Comparison of ENCODE assay signal across 22 cellular contexts in the genomic region with DNA sequence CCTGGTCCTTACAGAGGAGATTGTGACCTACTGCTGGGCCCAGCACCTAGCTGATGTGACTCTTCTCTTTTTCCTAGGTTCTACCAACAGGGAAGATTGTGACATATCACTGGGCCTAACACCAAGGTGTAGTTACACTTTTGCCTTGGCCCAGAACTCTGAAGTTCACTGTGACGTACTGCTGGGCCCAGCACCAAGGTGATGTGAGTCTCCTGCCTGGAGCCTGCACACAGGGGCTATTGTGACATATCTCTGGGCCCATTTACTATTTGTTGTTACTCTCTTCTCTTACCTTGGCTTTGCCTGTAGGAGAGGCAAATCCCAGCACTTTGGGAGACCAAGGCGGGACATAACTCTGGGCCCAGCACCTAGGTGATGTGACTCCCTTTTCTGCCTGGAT. TPM values are rescaled to one million over a fixed set of nuclear protein-coding genes. Genes with fewer than 3 reads are reported as not detected.
DNase-seq lines count a peak whose midpoint lies in the region; ATAC-seq and TF ChIP-seq lines count a peak whose summit lies in the region.
"Had no signal": no experiment of that assay in that cellular context is flagged by ENCODE, and none has a peak within 500 bp of the region (broad histone marks: within the 10 kb centered on the region; RNA-seq: fewer than 3 reads in every experiment).

No MANE protein-coding gene starts in this region.

- H3K27ac Mint-ChIP-seq in MCF 10A (ENCODE audit: low read depth, unreplicated experiment): no peak overlapping the region
- no peak overlapping the region for H3K27ac Mint-ChIP-seq in CD4-positive, alpha-beta T cell
- H3K27ac Mint-ChIP-seq: B cell; CD8-positive, alpha-beta memory T cell had no signal

- H3K27me3 ChIP-seq in breast epithelium (no peaks in the 10 kb centered on the region), neutrophil (no peaks in the 10 kb centered on the region)
- H3K27me3 ChIP-seq in CD4-positive, alpha-beta T cell (ENCODE audit: control insufficient read depth, insufficient read depth, low read length): no peaks in the 10 kb centered on the region
- H3K27me3 ChIP-seq: BLaER1 treated with 17β-estradiol and CSF1 and Interleukin-3, amounts not matched to agents 10 nM and 100 nM had no signal

- no peaks in the 10 kb centered on the region for H3K4me1 Mint-ChIP-seq in MCF 10A (ENCODE audit: insufficient read depth, unreplicated experiment)
- H3K4me1 Mint-ChIP-seq in CD4-positive, alpha-beta T cell (ENCODE audit: low read depth): no peaks in the 10 kb centered on the region
- H3K4me1 Mint-ChIP-seq: B cell; CD4-positive, alpha-beta memory T cell; CD8-positive, alpha-beta memory T cell had no signal

- TF ChIP-seq POLR2A in breast epithelium (IDR thresholded peaks at IDR 0.05): no peak

- peak; percentile 75 for ATAC-seq in left lobe of liver
- ATAC-seq in CD4-positive, alpha-beta T cell (ENCODE audit: poor library complexity): no peak
- ATAC-seq: A549, GM12878 had no signal

- POLR2A ChIA-PET in MCF 10A (lab: Yijun Ruan, JAX): no interaction called here
- POLR2A ChIA-PET in CD4-positive, alpha-beta T cell (lab: Charles Lee): no interaction called here

- no peak for TF ChIP-seq CTCF in breast epithelium (IDR thresholded peaks at IDR 0.05)
- no peak for TF ChIP-seq CTCF in MCF 10A (IDR thresholded peaks at IDR 0.05; ENCODE audit: unreplicated experiment)
- TF ChIP-seq CTCF in neutrophil (IDR thresholded peaks at IDR 0.05): no peak
- TF ChIP-seq CTCF in CD4-positive, alpha-beta T cell (IDR thresholded peaks at IDR 0.05): no peak

- no peak overlapping the region for H3K4me3 Mint-ChIP-seq in MCF 10A (ENCODE audit: unreplicated experiment)
- no peak overlapping the region for H3K4me3 Mint-ChIP-seq in CD4-positive, alpha-beta T cell
- H3K4me3 Mint-ChIP-seq: B cell; CD4-positive, alpha-beta memory T cell; CD8-positive, alpha-beta memory T cell had no signal

- intact Hi-C loops in breast epithelium (cut with DNase I; ENCODE audit: low total_unique reads): no loop called here
- intact Hi-C loops in MCF 10A (cut with micrococcal nuclease): no loop called here
- intact Hi-C loops in CD4-positive, alpha-beta T cell (cut with DNase I, micrococcal nuclease): no loop called here

- peaks cover 0 to 4% of the 10 kb centered on the region in 2 donors for H3K4me1 ChIP-seq in breast epithelium
- H3K4me1 ChIP-seq in neutrophil (ENCODE audit: control insufficient read depth in 1 of 2, insufficient read depth in 1 of 2, low read depth in 1 of 2, low read length in 1 of 2): peaks cover 39 to 45% of the 10 kb centered on the region in 2 experiments
- H3K4me1 ChIP-seq: A549; BLaER1 treated with 17β-estradiol and CSF1 and Interleukin-3, amounts not matched to agents 10 nM and 100 nM had no signal

- no peaks in the 10 kb centered on the region for H3K36me3 Mint-ChIP-seq in MCF 10A (ENCODE audit: insufficient read depth, unreplicated experiment)
- no peaks in the 10 kb centered on the region for H3K36me3 Mint-ChIP-seq in CD4-positive, alpha-beta T cell (ENCODE audit: low read depth)
- H3K36me3 Mint-ChIP-seq: CD4-positive, alpha-beta memory T cell; CD8-positive, alpha-beta memory T cell had no signal

- H3K27ac ChIP-seq in breast epithelium (peak overlapping the region; percentile 77 to 80), neutrophil (peak overlapping the region; percentile 84)
- H3K27ac ChIP-seq in CD4-positive, alpha-beta T cell (ENCODE audit: low read depth, low read length): no peak overlapping the region
- H3K27ac ChIP-seq: 22Rv1; A549; BLaER1 treated with 17β-estradiol and CSF1 and Interleukin-3, amounts not matched to agents 10 nM and 100 nM; C4-2B had no signal

- no TSS peak for BruUV-seq in MCF 10A (replicated peaks; lab: Mats Ljungman, UMichigan)

- peaks cover 34% of the 10 kb centered on the region for H3K9me3 Mint-ChIP-seq in MCF 10A (ENCODE audit: unreplicated experiment)
- H3K9me3 Mint-ChIP-seq in CD4-positive, alpha-beta T cell: no peaks in the 10 kb centered on the region
- H3K9me3 Mint-ChIP-seq: CD8-positive, alpha-beta memory T cell had no signal

- DNase-seq in breast epithelium (ENCODE audit: low spot score in 2 of 2) (no peak), MCF 10A (ENCODE audit: unreplicated experiment) (no peak), left lobe of liver (ENCODE audit: low spot score) (peak; percentile 55), NCI-H2171 treated with DMSO at 0.1 percent for 48 hours (lab: John Stamatoyannopoulos, UW) (no peak)
- DNase-seq in CD4-positive, alpha-beta T cell: no peak
- DNase-seq: CD4-positive, alpha-beta memory T cell; CD8-positive, alpha-beta memory T cell; COR-L47; DMS 273 treated with DMSO at 0.1 percent for 48 hours; DMS153; DMS53; DMS79; DND-41; EL; GDM1 had no signal

- H3K9me3 ChIP-seq in breast epithelium (no peaks in the 10 kb centered on the region), neutrophil (no peaks in the 10 kb centered on the region)
- H3K9me3 ChIP-seq in CD4-positive, alpha-beta T cell (ENCODE audit: control insufficient read depth, low read length): no peaks in the 10 kb centered on the region

- H3K4me3 ChIP-seq in breast epithelium (no peak overlapping the region), neutrophil (ENCODE audit: low read depth in 1 of 2, low read length in 1 of 2) (no peak overlapping the region)
- H3K4me3 ChIP-seq: A549; BLaER1 treated with 17β-estradiol and CSF1 and Interleukin-3, amounts not matched to agents 10 nM and 100 nM; GM12878 had no signal

- H3K36me3 ChIP-seq in breast epithelium (no peaks in the 10 kb centered on the region), neutrophil (no peaks in the 10 kb centered on the region)
- H3K36me3 ChIP-seq: BLaER1 treated with 17β-estradiol and CSF1 and Interleukin-3, amounts not matched to agents 10 nM and 100 nM had no signal

- no peaks in the 10 kb centered on the region for H3K27me3 Mint-ChIP-seq in MCF 10A (ENCODE audit: insufficient read depth, unreplicated experiment)
- no peaks in the 10 kb centered on the region for H3K27me3 Mint-ChIP-seq in CD4-positive, alpha-beta T cell
- H3K27me3 Mint-ChIP-seq: B cell; CD4-positive, alpha-beta memory T cell; CD8-positive, alpha-beta memory T cell had no signal

- CTCF ChIA-PET in MCF 10A (lab: Yijun Ruan, JAX): interaction anchor here (0.8 kb wide), 1 partner anchor 23 kb away, joined by 3 read pairs; no protein-coding TSS in a partner anchor
- CTCF ChIA-PET in CD4-positive, alpha-beta T cell (lab: Charles Lee): no interaction called here

RNA-seq across cellular contexts. Expression of gene ZNF107, which starts 23.1 kb away (rescaled TPM):
- total RNA-seq in breast epithelium: 10 to 100 TPM in 2 of 3 donors, 1 to 10 TPM in 1; 3.7 to 72.7 (median 33.1) TPM
- 4.6 and 5.0 TPM in 2 replicates for total RNA-seq in MCF 10A (2022)
- total RNA-seq in left lobe of liver: 0.70 TPM
- 10 to 100 TPM; 12.4 TPM for total RNA-seq in CD4-positive, alpha-beta T cell
